ENCODE assay signal across 18 cellular contexts in genomic region chr18:8657050-8657820, GRCh38. TPM values are rescaled to one million over a fixed set of nuclear protein-coding genes. Genes with fewer than 3 reads are reported as not detected.
DNase-seq lines count a peak whose midpoint lies in the region; ATAC-seq, FAIRE-seq and TF ChIP-seq lines count a peak whose summit lies in the region.
"Had no signal": no experiment of that assay in that cellular context is flagged by ENCODE, and none has a peak within 500 bp of the region (broad histone marks: within the 10 kb centered on the region; RNA-seq: fewer than 3 reads in every experiment).

No MANE protein-coding gene starts in this region.

- no peaks in the 10 kb centered on the region for H4K20me1 ChIP-seq in K562 (replicated peaks; ENCODE audit: control insufficient read depth, insufficient read depth, low read length)

- H3K9me1 ChIP-seq in K562 (ENCODE audit: control insufficient read depth, insufficient read depth, low read length) = no peaks in the 10 kb centered on the region

- in situ Hi-C loops in K562 (cut with MboI) = loop anchor here (5.0 to 25.0 kb wide), 2 partner anchors 325 to 855 kb away; no protein-coding TSS in a partner anchor

- H3K4me1 ChIP-seq in K562 (replicated peaks in 1 of 2; ENCODE audit: control insufficient read depth in 2 of 2, insufficient read depth in 2 of 2, low read length in 2 of 2) (peaks cover 13 to 16% of the 10 kb centered on the region in 2 experiments; a peak in 3 of 5 replicates), small intestine (ENCODE audit: control insufficient read depth in 2 of 2, insufficient read depth in 1 of 2, low read depth in 1 of 2, low read length in 1 of 2) (no peaks in the 10 kb centered on the region)
- H3K4me1 ChIP-seq: ascending aorta, upper lobe of left lung had no signal

- H3K36me3 ChIP-seq in K562 (ENCODE audit: control insufficient read depth, insufficient read depth, low read length) (no peaks in the 10 kb centered on the region), small intestine (ENCODE audit: control insufficient read depth in 2 of 2, insufficient read depth in 2 of 2, low read length in 2 of 2) (no peaks in the 10 kb centered on the region)
- H3K36me3 ChIP-seq: ascending aorta, upper lobe of left lung had no signal

- 27% methylated on average over 14 of the region's 14 CpGs for WGBS in K562 (ENCODE audit: insufficient coverage, low coverage, missing lambda C conversion rate)
- WGBS in small intestine, 3 donors = 74 to 80% (median 76%) methylated on average over 14 of the region's 14 CpGs

- no TSS peak for BruUV-seq in K562 (replicated peaks; lab: Mats Ljungman, UMichigan)

- H3K4me2 ChIP-seq in K562 (ENCODE audit: insufficient read depth, low read length) = no peak overlapping the region

- H3K27ac ChIP-seq in K562 (ENCODE audit: extremely low read depth, low read depth, low read length) = no peak overlapping the region
- no peak overlapping the region for H3K27ac ChIP-seq in small intestine (ENCODE audit: low read depth in 1 of 2, low read length in 1 of 2)
- H3K27ac ChIP-seq: ascending aorta, upper lobe of left lung had no signal

- H3K79me2 ChIP-seq in K562 (ENCODE audit: control insufficient read depth, insufficient read depth, low read length) = no peaks in the 10 kb centered on the region

- no peak for TF ChIP-seq CTCF in K562 (IDR thresholded peaks at IDR 0.05 in 2 of 3, conservative IDR thresholded peaks at IDR 0.05 in 1 of 3; ENCODE audit: insufficient read depth in 2 of 3, low read depth in 1 of 3, low read length in 3 of 3)

- no peak overlapping the region for H3K4me3 ChIP-seq in K562
- H3K4me3 ChIP-seq in small intestine (ENCODE audit: low read depth in 1 of 2, low read length in 2 of 2) = no peak overlapping the region
- H3K4me3 ChIP-seq: ascending aorta, upper lobe of left lung had no signal

- POLR2A ChIA-PET in K562 (lab: Yijun Ruan, JAX) = interaction anchor here (0.7 to 0.8 kb wide), 3 partner anchors 16 to 495 kb away, joined by 3 to 5 read pairs (median 3); no protein-coding TSS in a partner anchor

- intact Hi-C loops in K562 (cut with micrococcal nuclease) = loop anchor here (10.0 kb wide), 1 partner anchor 228 kb away; no protein-coding TSS in a partner anchor

- ATAC-seq in K562 (no peak), HG02588 (IDR thresholded peaks at IDR 0.05; ENCODE audit: unreplicated experiment) (no peak)
- ATAC-seq: stimulated activated naive CD8-positive, alpha-beta T cell treated with anti-CD3 and anti-CD28 coated beads, Interleukin-15, Interleukin-2, amounts not matched to agents 100 U/mL and 50 U/mL, for 24 hours had no signal

- no peaks in the 10 kb centered on the region; a peak in 2 of 5 replicates for H3K27me3 ChIP-seq in K562 (ENCODE audit: control insufficient read depth in 2 of 2, insufficient read depth in 2 of 2, low read length in 2 of 2)
- H3K27me3 ChIP-seq in small intestine (ENCODE audit: control insufficient read depth in 2 of 2, insufficient read depth in 2 of 2, low read length in 2 of 2) = no peaks in the 10 kb centered on the region
- H3K27me3 ChIP-seq: ascending aorta, upper lobe of left lung had no signal

- no peak for TF ChIP-seq POLR2A in K562 (conservative IDR thresholded peaks at IDR 0.05)

- H3K9me3 ChIP-seq in K562 (replicated peaks; ENCODE audit: control insufficient read depth, insufficient read depth, low read depth, low read length) = no peaks in the 10 kb centered on the region
- no peaks in the 10 kb centered on the region for H3K9me3 ChIP-seq in small intestine (ENCODE audit: control insufficient read depth, low read depth)
- H3K9me3 ChIP-seq: ascending aorta, upper lobe of left lung had no signal

- no peak for TF ChIP-seq EP300 in K562 (IDR thresholded peaks at IDR 0.05; ENCODE audit: low read length)

- peak overlapping the region; percentile 72; the same call in 1 of the 2 replicates for H2AFZ ChIP-seq in K562 (ENCODE audit: low read depth, low read length)

- TF ChIP-seq RAD21 in K562 (CRISPR knock-in tag; conservative IDR thresholded peaks at IDR 0.05 in 1 of 2, IDR thresholded peaks at IDR 0.05 in 1 of 2) = no peak

- peak; percentile 23 for DNase-seq in NCI-H2107 treated with DMSO at 0.1 percent for 48 hours (lab: John Stamatoyannopoulos, UW; ENCODE audit: unreplicated experiment)
- DNase-seq in NCI-H2107 (lab: John Stamatoyannopoulos, UW) = no peak
- DNase-seq in NCI-H2227 treated with DMSO at 0.1 percent for 48 hours (lab: John Stamatoyannopoulos, UW) = peak; percentile 65
- no peak for DNase-seq in K562 (ENCODE audit: extremely low read depth in 1 of 4, low spot score in 3 of 4)
- DNase-seq in retina = peak; percentile 59
- DNase-seq in small intestine = no peak
- DNase-seq in activated CD4-positive, alpha-beta T cell treated with anti-CD3 and anti-CD28 coated beads, Interleukin-2, amount 50 U/mL, for 1 hour = no peak
- DNase-seq: activated CD4-positive, alpha-beta T cell treated with anti-CD3 and anti-CD28 coated beads for 1 hour; activated CD8-positive, alpha-beta memory T cell treated with anti-CD3 and anti-CD28 coated beads, Interleukin-2, amount 50 U/mL, for 4 hours; CD4-positive, CD25-positive, alpha-beta regulatory T cell; erythroblast; naive B cell; NK-92 treated with Interleukin-12 subunit alpha and Interleukin-12 subunit beta, amount 100 ng/mL, for 24 hours; stimulated activated CD4-positive, alpha-beta T cell treated with anti-CD3 and anti-CD28 coated beads, Interleukin-15, amount 100 ng/mL, for 24 hours; stimulated activated naive CD8-positive, alpha-beta T cell treated with anti-CD3 and anti-CD28 coated beads, Interleukin-15, Interleukin-2, amounts not matched to agents 100 U/mL and 50 U/mL, for 24 hours; upper lobe of left lung had no signal

- CTCF ChIA-PET in K562 (lab: Yijun Ruan, JAX; ENCODE audit: low intra/inter-chr PET ratio) = interaction anchor here (0.6 kb wide), 1 partner anchor 392 kb away, joined by 3 read pairs; no protein-coding TSS in a partner anchor

- no peak overlapping the region; a peak in 1 of 4 replicates for H3K9ac ChIP-seq in K562 (ENCODE audit: insufficient read depth in 1 of 2, low read depth in 2 of 2, low read length in 2 of 2)

- no peak for FAIRE-seq in K562 (lab: Jason Lieb, UNC)
- no peak for FAIRE-seq in small intestine (lab: Jason Lieb, UNC)

TF ChIP-seq in K562, 482 proteins besides CTCF, POLR2A, EP300 and RAD21 (continues in another document):
- TF ChIP-seq ZNF668 (CRISPR knock-in tag; IDR thresholded peaks at IDR 0.05) (no peak), ZNF197 (CRISPR knock-in tag; IDR thresholded peaks at IDR 0.05; ENCODE audit: low read depth) (no peak), DEAF1 (CRISPR knock-in tag; IDR thresholded peaks at IDR 0.05) (no peak), PHF20 (IDR thresholded peaks at IDR 0.05; ENCODE audit: partially characterized antibody) (no peak)

RNA-seq across cellular contexts. Expression of gene RAB12, which starts 48.0 kb away (rescaled TPM):
- total RNA-seq in K562 (2011; cell fraction: chromatin; rRNA removed; ENCODE audit: low replicate concordance) = 17.8 and 67.8 TPM in 2 replicates
- total RNA-seq in K562 (2011; cell fraction: nucleolus; rRNA removed) = 6.0 and 9.2 TPM in 2 replicates
- 23.1 and 25.1 TPM in 2 replicates for total RNA-seq in K562 (2011; cell fraction: nucleoplasm; rRNA removed)
- total RNA-seq in K562 (2014; rRNA removed) (17.3 and 23.4 TPM in 2 replicates), K562 (2014; rRNA removed; fragmentation: Illumina TruSeq; extraction: Trizol) (21.6 and 24.3 TPM in 2 replicates), K562 (2015; rRNA removed; fragmentation: Illumina TruSeq; extraction: Trizol) (20.7 and 21.0 TPM in 2 replicates), K562 (2021) (16.9 and 18.8 TPM in 2 replicates)
- polyA plus RNA-seq in K562 (2011; rRNA removed) (15.6 and 19.3 TPM in 2 replicates), K562 (2014; fragmentation: Illumina TruSeq; extraction: Trizol) (20.7 and 21.5 TPM in 2 replicates), K562 (2014; fragmentation: Nextera tagmentation; extraction: Ambion mirVana) (1 to 10 TPM in 1 of 2 experiments, under 1 TPM in 1; 0.48 to 1.4 TPM), K562 (2014; rRNA removed) (15.2 and 18.3 TPM in 2 replicates), small intestine (10 to 100 TPM in 2 of 3 donors, 1 to 10 TPM in 1; 8.9 to 17.7 (median 12.4) TPM)
- polyA plus RNA-seq in K562 (2011; cell fraction: cytosol; rRNA removed) = 2.4 and 8.2 TPM in 2 replicates
- 17.7 and 29.1 TPM in 2 replicates for polyA plus RNA-seq in K562 (2011; cell fraction: nucleus; rRNA removed)
- polyA plus RNA-seq in K562 (2012) = 11.8 and 12.7 TPM in 2 replicates
- polyA minus RNA-seq in K562 (2011; rRNA and poly(A)+ RNA removed) = 26.6 and 31.5 TPM in 2 replicates
- 7.9 and 10.8 TPM in 2 replicates for polyA minus RNA-seq in K562 (2011; cell fraction: cytosol; rRNA and poly(A)+ RNA removed)
- 14.0 and 22.7 TPM in 2 replicates for polyA minus RNA-seq in K562 (2011; cell fraction: nucleus; rRNA and poly(A)+ RNA removed)

RNA-seq across cellular contexts. Expression of gene MTCL1, which starts 48.1 kb away (rescaled TPM):
- total RNA-seq in K562 (2011; cell fraction: chromatin; rRNA removed; ENCODE audit: low replicate concordance) = 26.9 and 56.2 TPM in 2 replicates
- total RNA-seq in K562 (2011; cell fraction: nucleolus; rRNA removed) = 10.2 and 11.4 TPM in 2 replicates
- 21.6 and 32.3 TPM in 2 replicates for total RNA-seq in K562 (2011; cell fraction: nucleoplasm; rRNA removed)
- total RNA-seq in K562 (2014; rRNA removed) (3.7 and 4.6 TPM in 2 replicates), K562 (2014; rRNA removed; fragmentation: Illumina TruSeq; extraction: Trizol) (6.8 and 7.4 TPM in 2 replicates), K562 (2015; rRNA removed; fragmentation: Illumina TruSeq; extraction: Trizol) (3.7 and 4.9 TPM in 2 replicates), K562 (2021) (5.4 and 5.9 TPM in 2 replicates)
- polyA plus RNA-seq in K562 (2011; rRNA removed) (6.5 and 16.6 TPM in 2 replicates), K562 (2014; fragmentation: Illumina TruSeq; extraction: Trizol) (4.5 and 5.0 TPM in 2 replicates), K562 (2014; fragmentation: Nextera tagmentation; extraction: Ambion mirVana) (under 1 TPM; 0.21 to 0.38 TPM), K562 (2014; rRNA removed) (3.0 and 5.5 TPM in 2 replicates), small intestine (1 to 10 TPM; 2.5 to 7.6 (median 4.3) TPM)
- 3.4 and 9.5 TPM in 2 replicates for polyA plus RNA-seq in K562 (2011; cell fraction: cytosol; rRNA removed)
- polyA plus RNA-seq in K562 (2011; cell fraction: nucleus; rRNA removed) = 20.4 and 52.0 TPM in 2 replicates
- 4.6 and 4.8 TPM in 2 replicates for polyA plus RNA-seq in K562 (2012)
- 21.5 and 39.2 TPM in 2 replicates for polyA minus RNA-seq in K562 (2011; rRNA and poly(A)+ RNA removed)
- 3.7 and 16.8 TPM in 2 replicates for polyA minus RNA-seq in K562 (2011; cell fraction: cytosol; rRNA and poly(A)+ RNA removed)
- polyA minus RNA-seq in K562 (2011; cell fraction: nucleus; rRNA and poly(A)+ RNA removed) = 14.9 and 54.1 TPM in 2 replicates
- polyA plus RNA-seq: CD4-positive, CD25-positive, alpha-beta regulatory T cell had no signal

Comparison
In these comparisons a context has a peak if more than half of its experiments do, and no peak if none do; other contexts are left out.
1. DNase-seq: peak in NCI-H2107 treated with DMSO at 0.1 percent for 48 hours (single experiment), NCI-H2227 treated with DMSO at 0.1 percent for 48 hours (single experiment) and retina (single experiment); none in NCI-H2107 (single experiment), K562 (0 of 4), small intestine (single experiment) and activated CD4-positive, alpha-beta T cell treated with anti-CD3 and anti-CD28 coated beads, Interleukin-2, amount 50 U/mL, for 1 hour (single experiment).